26 cellular contexts compared by ENCODE assay signal in the genomic region with DNA sequence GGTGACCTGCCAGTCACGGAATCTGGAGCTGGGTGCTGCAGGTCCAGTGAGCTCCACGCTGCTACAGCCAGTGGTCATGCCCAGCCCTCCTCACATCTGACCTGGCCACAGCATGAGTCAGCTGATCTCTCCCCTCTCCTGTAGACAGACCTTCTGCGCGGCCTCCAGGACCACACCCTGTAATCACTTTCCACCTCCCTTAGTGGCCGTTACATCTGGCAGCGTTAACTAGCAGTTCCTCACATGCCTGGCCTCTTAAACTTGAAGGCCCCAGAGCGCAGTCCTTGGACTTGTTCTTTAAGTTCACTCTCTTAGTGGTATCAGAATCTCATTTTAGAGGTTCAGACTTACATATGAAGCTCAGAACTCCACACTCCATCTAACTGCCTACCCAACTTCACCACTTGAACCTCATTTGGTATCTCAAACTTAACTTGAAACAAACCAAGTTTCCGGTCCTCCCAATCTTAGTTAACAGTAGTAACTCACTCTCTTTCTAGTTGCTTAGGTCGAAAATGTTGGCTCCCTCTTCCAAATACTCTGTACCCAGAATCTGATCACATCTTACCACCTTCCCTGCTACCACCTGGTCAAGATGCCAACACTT. TPM values are rescaled to one million over a fixed set of nuclear protein-coding genes. Genes with fewer than 3 reads are reported as not detected.
DNase-seq lines count a peak whose midpoint lies in the region; ATAC-seq and TF ChIP-seq lines count a peak whose summit lies in the region.
"Had no signal": no experiment of that assay in that cellular context is flagged by ENCODE, and none has a peak within 500 bp of the region (broad histone marks: within the 10 kb centered on the region; RNA-seq: fewer than 3 reads in every experiment).

No MANE protein-coding gene starts in this region.

- peak overlapping the region; percentile 37 for H3K27ac Mint-ChIP-seq in T-helper 17 cell
- H3K27ac Mint-ChIP-seq: activated CD8-positive, alpha-beta T cell treated with anti-CD3 and anti-CD28 coated beads for 36 hours; T-helper 1 cell treated with Interleukin-12 subunit alpha and Interleukin-12 subunit beta and Interleukin-4 antibody, amounts not matched to agents 30 μg/mL and 1 μg/mL, for 36 hours had no signal

- H2AFZ ChIP-seq in osteoblast (ENCODE audit: low read length) = peak overlapping the region; percentile 31
- H2AFZ ChIP-seq: PC-9 had no signal

- H3K36me3 Mint-ChIP-seq in T-helper 17 cell (ENCODE audit: low read depth) = peaks cover under 1% of the 10 kb centered on the region

- peaks cover 2% of the 10 kb centered on the region for H3K4me1 Mint-ChIP-seq in T-helper 17 cell

- no peak overlapping the region for H3K4me3 Mint-ChIP-seq in T-helper 17 cell
- H3K4me3 Mint-ChIP-seq: activated CD8-positive, alpha-beta T cell treated with anti-CD3 and anti-CD28 coated beads for 36 hours; T-helper 1 cell treated with Interleukin-12 subunit alpha and Interleukin-12 subunit beta and Interleukin-4 antibody, amounts not matched to agents 30 μg/mL and 1 μg/mL, for 36 hours had no signal

- H3K9me3 ChIP-seq in T-helper 17 cell (ENCODE audit: control insufficient read depth, low read length, poor library complexity, severe bottlenecking) = no peaks in the 10 kb centered on the region
- H3K9me3 ChIP-seq in osteoblast (ENCODE audit: low read depth, low read length) = no peaks in the 10 kb centered on the region
- H3K9me3 ChIP-seq: esophagus squamous epithelium, right atrium auricular region, SJSA1, uterus had no signal

- H3K79me2 ChIP-seq in osteoblast (ENCODE audit: insufficient read depth, low read length) = no peaks in the 10 kb centered on the region

- H3K4me2 ChIP-seq in osteoblast (ENCODE audit: insufficient read depth, low read length) = no peak overlapping the region
- H3K4me2 ChIP-seq: PC-9 had no signal

- peaks cover under 1% of the 10 kb centered on the region for H3K36me3 ChIP-seq in osteoblast (ENCODE audit: insufficient read depth, low read length)
- H3K36me3 ChIP-seq: right atrium auricular region, SJSA1, uterus had no signal

- no peaks in the 10 kb centered on the region for H3K27me3 ChIP-seq in osteoblast (ENCODE audit: insufficient read depth, low read length)
- H3K27me3 ChIP-seq: esophagus squamous epithelium, right atrium auricular region, SJSA1, uterus had no signal

- H3K27me3 Mint-ChIP-seq in T-helper 17 cell = no peaks in the 10 kb centered on the region
- H3K27me3 Mint-ChIP-seq: activated CD8-positive, alpha-beta T cell treated with anti-CD3 and anti-CD28 coated beads for 36 hours had no signal

- DNase-seq in NCI-H748 (lab: John Stamatoyannopoulos, UW; ENCODE audit: unreplicated experiment) (peak; percentile 23), NCI-H748 treated with DMSO at 0.1 percent for 48 hours (lab: John Stamatoyannopoulos, UW) (no peak), T-helper 17 cell (no peak), fibroblast of the aortic adventitia (ENCODE audit: low read depth) (peak; percentile 31), osteoblast (ENCODE audit: insufficient read length, low spot score, missing footprints) (peak; percentile 10), coronary artery (ENCODE audit: low spot score) (no peak), C1 segment of cervical spinal cord (lab: John Stamatoyannopoulos, UW) (no peak)
- DNase-seq: activated CD4-positive, CD25-positive, alpha-beta regulatory T cell; activated CD8-positive, alpha-beta T cell treated with anti-CD3 and anti-CD28 coated beads for 36 hours; activated T-cell treated with anti-CD3 and anti-CD28 coated beads, Interleukin-2, amount 50 U/mL, for 1 hour; amygdala; cerebellar nuclear complex; effector memory CD4-positive, alpha-beta T cell; esophagus squamous epithelium; NCI-H1105; NCI-H2107; NCI-H526; PC-9; stimulated activated CD4-positive, alpha-beta T cell treated with anti-CD3 and anti-CD28 coated beads, Interleukin-15, amount 100 ng/mL, for 24 hours; uterus had no signal

- ATAC-seq in T-helper 17 cell (no peak), GM21723 (IDR thresholded peaks at IDR 0.05; ENCODE audit: unreplicated experiment) (no peak)
- ATAC-seq: activated CD8-positive, alpha-beta T cell treated with anti-CD3 and anti-CD28 coated beads for 36 hours had no signal

- TF ChIP-seq CTCF in fibroblast of the aortic adventitia (IDR thresholded peaks at IDR 0.05; ENCODE audit: insufficient read depth, low read length) (no peak), osteoblast (IDR thresholded peaks at IDR 0.05; ENCODE audit: extremely low read depth, low read depth, low read length) (no peak), coronary artery (IDR thresholded peaks at IDR 0.05) (no peak)

- H3K27ac ChIP-seq in osteoblast (ENCODE audit: low read depth, low read length) (peak overlapping the region; percentile 43), coronary artery (no peak overlapping the region)
- H3K27ac ChIP-seq: 22Rv1, esophagus squamous epithelium, PC-9, right atrium auricular region, SJSA1, uterus had no signal

- H3K4me3 ChIP-seq in fibroblast of the aortic adventitia (ENCODE audit: low read depth, low read length) (no peak overlapping the region), osteoblast (ENCODE audit: insufficient read depth, low read length) (no peak overlapping the region), coronary artery (no peak overlapping the region)
- H3K4me3 ChIP-seq: esophagus squamous epithelium, PC-9, right atrium auricular region, SJSA1, uterus had no signal

- H4K20me1 ChIP-seq in osteoblast (ENCODE audit: insufficient read depth, low read length) = no peaks in the 10 kb centered on the region

- H3K4me1 ChIP-seq in osteoblast (ENCODE audit: insufficient read depth, low read length) = peaks cover 22% of the 10 kb centered on the region
- H3K4me1 ChIP-seq: SJSA1, uterus had no signal

RNA-seq across cellular contexts. Expression of a gene that starts 22.7 kb away (rescaled TPM):
- total RNA-seq in T-helper 17 cell (1 to 10 TPM; 7.5 to 9.2 TPM), fibroblast of the aortic adventitia (ENCODE audit: low replicate concordance) (28.1 and 59.1 TPM in 2 replicates), osteoblast (29.3 and 33.3 TPM in 2 replicates)

RNA-seq across cellular contexts. Expression of a gene that starts 30.8 kb away (rescaled TPM):
- total RNA-seq in T-helper 17 cell (not detected), fibroblast of the aortic adventitia (ENCODE audit: low replicate concordance) (not detected in 2 replicates), osteoblast (not detected in 2 replicates)
- total RNA-seq: activated CD8-positive, alpha-beta T cell treated with anti-CD3 and anti-CD28 coated beads for 36 hours; esophagus squamous epithelium; lower leg skin; PC-9 had no signal

Comparison
In these comparisons a context has a peak if more than half of its experiments do, and no peak if none do; other contexts are left out.
1. DNase-seq: peak in NCI-H748 (single experiment), fibroblast of the aortic adventitia (single experiment) and osteoblast (single experiment); none in NCI-H748 treated with DMSO at 0.1 percent for 48 hours (single experiment), T-helper 17 cell (0 of 3), coronary artery (single experiment) and C1 segment of cervical spinal cord (0 of 14).